In the genomic region with DNA sequence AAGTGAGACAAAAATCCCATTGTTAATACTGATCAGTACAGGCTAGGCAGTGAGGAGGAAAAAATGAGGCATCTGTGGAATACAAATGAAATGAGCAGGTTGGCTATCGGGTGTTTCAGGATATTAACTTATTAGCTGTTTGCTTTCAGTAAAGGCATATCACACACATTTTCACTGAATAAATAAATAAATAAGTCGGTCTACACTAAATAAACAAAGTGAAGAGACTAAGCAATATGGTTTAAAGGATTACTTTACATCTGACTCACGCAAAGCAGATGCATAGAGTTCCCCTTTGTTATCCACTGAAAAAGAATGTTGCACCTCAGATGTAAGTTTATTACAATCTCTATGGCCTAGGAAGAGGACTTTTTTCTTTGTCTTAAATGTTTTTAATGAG, we compare ENCODE assay signal across 15 cellular contexts. TPM values are rescaled to one million over a fixed set of nuclear protein-coding genes. Genes with fewer than 3 reads are reported as not detected.
DNase-seq lines count a peak whose midpoint lies in the region; ATAC-seq and TF ChIP-seq lines count a peak whose summit lies in the region.
"Had no signal": no experiment of that assay in that cellular context is flagged by ENCODE, and none has a peak within 500 bp of the region (broad histone marks: within the 10 kb centered on the region; RNA-seq: fewer than 3 reads in every experiment).

No MANE protein-coding gene starts in this region.

- peaks cover 82% of the 10 kb centered on the region for H3K4me1 ChIP-seq in HUES64 (ENCODE audit: insufficient read depth, low read length)
- no peaks in the 10 kb centered on the region for H3K4me1 ChIP-seq in right atrium auricular region

- ATAC-seq in GM21723 (IDR thresholded peaks at IDR 0.05; ENCODE audit: unreplicated experiment) = no peak

- WGBS in HUES64 = 21% methylated on average over 3 of the region's 3 CpGs

- no peak overlapping the region; the same call in 1 of the 2 replicates for H3K9ac ChIP-seq in HUES64 (ENCODE audit: low read depth, low read length)

- H3K9me3 ChIP-seq in HUES64 (ENCODE audit: insufficient read depth, low read depth, low read length) (no peaks in the 10 kb centered on the region), right atrium auricular region (no peaks in the 10 kb centered on the region)
- H3K9me3 ChIP-seq: upper lobe of left lung had no signal

- H3K36me3 ChIP-seq in HUES64 (ENCODE audit: insufficient read depth, low read length) (no peaks in the 10 kb centered on the region), right atrium auricular region (no peaks in the 10 kb centered on the region)
- H3K36me3 ChIP-seq: upper lobe of left lung had no signal

- H3K27me3 ChIP-seq in HUES64 (ENCODE audit: insufficient read depth, low read length) (no peaks in the 10 kb centered on the region), right atrium auricular region (no peaks in the 10 kb centered on the region)
- H3K27me3 ChIP-seq: upper lobe of left lung had no signal

- H3K4me3 ChIP-seq in HUES64 (ENCODE audit: low read length) = peak overlapping the region; percentile 0; the same call in 1 of the 2 replicates
- H3K4me3 ChIP-seq in right atrium auricular region = no peak overlapping the region
- H3K4me3 ChIP-seq: upper lobe of left lung had no signal

- TF ChIP-seq CTCF in right atrium auricular region (IDR thresholded peaks at IDR 0.05) = no peak

- peak overlapping the region; percentile 90 for H3K27ac ChIP-seq in HUES64 (ENCODE audit: low read depth, low read length)
- no peak overlapping the region for H3K27ac ChIP-seq in right atrium auricular region
- H3K27ac ChIP-seq: upper lobe of left lung had no signal

- DNase-seq in DMS53 treated with DMSO at 0.1 percent for 48 hours (lab: John Stamatoyannopoulos, UW; ENCODE audit: unreplicated experiment) = peak; percentile 96
- DNase-seq in astrocyte of the hippocampus (ENCODE audit: low read depth, low spot score) = peak; percentile 29
- peak; percentile 17 for DNase-seq in kidney tubule cell (ENCODE audit: low spot score)
- no peak for DNase-seq in stimulated activated CD4-positive, alpha-beta T cell treated with anti-CD3 and anti-CD28 coated beads, Interleukin-4, amount 100 ng/mL, for 4 hours
- DNase-seq in T-helper 1 cell = no peak
- no peak for DNase-seq in right atrium auricular region (ENCODE audit: low spot score)
- DNase-seq: activated CD4-positive, alpha-beta memory T cell treated with anti-CD3 and anti-CD28 coated beads, Interleukin-2, amount 10 ng/mL, durations not matched to agents 7 days and 5 days; activated T-cell treated with anti-CD3 and anti-CD28 coated beads, Interleukin-2, amount 50 U/mL, for 48 hours; islet precursor cell; NCI-H1436 treated with DMSO at 0.1 percent for 48 hours; NCI-H510A; stimulated activated naive CD4-positive, alpha-beta T cell treated with Interleukin-2 at 50 U/mL for 16 hours; upper lobe of left lung had no signal

RNA-seq across cellular contexts. Expression of gene SEMA3A, which starts 6.3 kb away (rescaled TPM):
- polyA plus RNA-seq in HUES64 (2013, experiment 1 of 2) = 29.0 TPM
- 30.4 TPM for polyA plus RNA-seq in HUES64 (2013, experiment 2 of 2)
- 1 to 10 TPM; 3.6 to 6.1 TPM for total RNA-seq in right atrium auricular region

Comparison
In these comparisons a context has a peak if more than half of its experiments do, and no peak if none do; other contexts are left out.
1. DNase-seq: peak in DMS53 treated with DMSO at 0.1 percent for 48 hours (single experiment), astrocyte of the hippocampus (single experiment) and kidney tubule cell (single experiment); none in stimulated activated CD4-positive, alpha-beta T cell treated with anti-CD3 and anti-CD28 coated beads, Interleukin-4, amount 100 ng/mL, for 4 hours (0 of 2), T-helper 1 cell (0 of 5) and right atrium auricular region (single experiment).